In the genomic region with DNA sequence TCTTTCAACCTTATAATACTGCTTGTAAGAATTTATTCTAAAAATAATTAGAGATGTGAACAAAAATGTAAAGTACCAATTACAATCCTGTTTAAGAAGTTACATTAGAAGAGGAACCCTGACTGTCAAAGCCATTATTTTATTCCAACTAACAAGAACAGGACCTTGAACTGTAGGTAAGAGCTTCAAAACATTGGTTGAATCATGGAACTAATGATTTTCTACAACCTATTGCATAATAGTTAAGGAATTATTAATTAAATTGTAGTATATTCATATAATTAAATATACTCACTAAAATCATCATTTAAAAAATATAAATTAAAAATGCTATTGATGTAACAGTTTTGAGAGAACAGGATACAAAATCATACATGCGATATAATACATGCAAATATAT, we compare ENCODE assay signal across 23 cellular contexts.
A peak's percentile ranks its signal among the peaks of the same experiment; 100 is the strongest.
DNase-seq lines count a peak whose midpoint lies in the region; ATAC-seq, FAIRE-seq and TF ChIP-seq lines count a peak whose summit lies in the region.
"Had no signal": no experiment of that assay in that cellular context is flagged by ENCODE, and none has a peak within 500 bp of the region (broad histone marks: within the 10 kb centered on the region; RNA-seq: fewer than 3 reads in every experiment).

No MANE protein-coding gene starts in this region.

- FAIRE-seq in HepG2 (lab: Jason Lieb, UNC) (no peak), small intestine (lab: Jason Lieb, UNC) (peak; percentile 33)
- FAIRE-seq: A549, D721Med, GM12891, GM19239 had no signal

- CTCF ChIA-PET in HepG2 (lab: Yijun Ruan, JAX; ENCODE audit: low intra/inter-chr PET ratio, low total read pairs) (no interaction called here), MCF 10A (lab: Yijun Ruan, JAX) (no interaction called here)

- H3K9me3 ChIP-seq in liver (ENCODE audit: control insufficient read depth in 4 of 4, low read length in 3 of 4): no peaks in the 10 kb centered on the region
- peaks cover 68% of the 10 kb centered on the region for H3K9me3 ChIP-seq in HepG2 (ENCODE audit: low read length)
- H3K9me3 ChIP-seq in right lobe of liver: no peaks in the 10 kb centered on the region
- H3K9me3 ChIP-seq in small intestine (ENCODE audit: control insufficient read depth, low read depth): no peaks in the 10 kb centered on the region
- H3K9me3 ChIP-seq: A549; BLaER1 treated with 17β-estradiol and CSF1 and Interleukin-3, amounts not matched to agents 10 nM and 100 nM; Caco-2 had no signal

- no peak for ATAC-seq in HepG2
- ATAC-seq in right lobe of liver: peak in 3 of 4 donors; percentile 29 to 62 (median 41)
- ATAC-seq in GM21515 (IDR thresholded peaks at IDR 0.05; ENCODE audit: unreplicated experiment): no peak
- ATAC-seq: A549; CD8-positive, alpha-beta T cell had no signal

- H3K9ac ChIP-seq in liver (ENCODE audit: low read depth in 1 of 2, low read length in 2 of 2): no peak overlapping the region
- no peak overlapping the region for H3K9ac ChIP-seq in HepG2 (ENCODE audit: insufficient read depth, low read depth, low read length)
- H3K9ac ChIP-seq: BLaER1 treated with 17β-estradiol and CSF1 and Interleukin-3, amounts not matched to agents 10 nM and 100 nM had no signal

- H3K27me3 Mint-ChIP-seq in MCF 10A (ENCODE audit: insufficient read depth, unreplicated experiment) (no peaks in the 10 kb centered on the region), nephron progenitor cell (ENCODE audit: low read depth, poor library complexity) (peaks cover 3% of the 10 kb centered on the region)
- H3K27me3 Mint-ChIP-seq: B cell; CD4-positive, alpha-beta T cell had no signal

- H3K36me3 Mint-ChIP-seq in MCF 10A (ENCODE audit: insufficient read depth, unreplicated experiment) (peaks cover 7% of the 10 kb centered on the region), nephron progenitor cell (ENCODE audit: low read depth) (no peaks in the 10 kb centered on the region)
- H3K36me3 Mint-ChIP-seq: CD8-positive, alpha-beta T cell had no signal

- BruUV-seq in HepG2 (replicated peaks; lab: Mats Ljungman, UMichigan): no TSS peak
- no TSS peak for BruUV-seq in MCF 10A (replicated peaks; lab: Mats Ljungman, UMichigan)

- no peak overlapping the region for H3K4me3 Mint-ChIP-seq in MCF 10A (ENCODE audit: unreplicated experiment)
- no peak overlapping the region for H3K4me3 Mint-ChIP-seq in nephron progenitor cell
- H3K4me3 Mint-ChIP-seq: B cell; CD4-positive, alpha-beta T cell; CD8-positive, alpha-beta T cell had no signal

- TF ChIP-seq CTCF in liver (IDR thresholded peaks at IDR 0.05; ENCODE audit: low read depth, low read length, missing input control): no peak
- TF ChIP-seq CTCF in HepG2 (CRISPR knock-in tag; IDR thresholded peaks at IDR 0.05): no peak
- no peak for TF ChIP-seq CTCF in right lobe of liver (IDR thresholded peaks at IDR 0.05)
- TF ChIP-seq CTCF in MCF 10A (IDR thresholded peaks at IDR 0.05; ENCODE audit: unreplicated experiment): no peak
- TF ChIP-seq CTCF in nephron progenitor cell (IDR thresholded peaks at IDR 0.05): no peak

- no peak overlapping the region for H3K27ac Mint-ChIP-seq in MCF 10A (ENCODE audit: low read depth, unreplicated experiment)
- H3K27ac Mint-ChIP-seq in nephron progenitor cell: no peak overlapping the region
- H3K27ac Mint-ChIP-seq: B cell; CD4-positive, alpha-beta T cell; CD8-positive, alpha-beta T cell had no signal

- in situ Hi-C loops in HepG2 (cut with HindIII; ENCODE audit: extremely low pct_ligation_motif_present, low pct_unique_long_range_greater_than_20kb): no loop called here

- H3K4me2 ChIP-seq in HepG2 (ENCODE audit: low read depth, low read length): no peak overlapping the region
- H3K4me2 ChIP-seq: A549; BLaER1 treated with 17β-estradiol and CSF1 and Interleukin-3, amounts not matched to agents 10 nM and 100 nM had no signal

- H3K36me3 ChIP-seq in liver (ENCODE audit: control insufficient read depth in 4 of 4, insufficient read depth in 3 of 4, low read depth in 1 of 4, low read length in 3 of 4): no peaks in the 10 kb centered on the region
- no peaks in the 10 kb centered on the region for H3K36me3 ChIP-seq in HepG2 (replicated peaks in 1 of 2; ENCODE audit: control insufficient read depth in 1 of 2, insufficient read depth in 2 of 2, low read length in 2 of 2)
- no peaks in the 10 kb centered on the region for H3K36me3 ChIP-seq in right lobe of liver
- H3K36me3 ChIP-seq in small intestine (ENCODE audit: control insufficient read depth in 2 of 2, insufficient read depth in 2 of 2, low read length in 2 of 2): no peaks in the 10 kb centered on the region
- H3K36me3 ChIP-seq: BLaER1 treated with 17β-estradiol and CSF1 and Interleukin-3, amounts not matched to agents 10 nM and 100 nM had no signal

- no peak overlapping the region for H2AFZ ChIP-seq in HepG2 (ENCODE audit: low read length)

- no peaks in the 10 kb centered on the region for H4K20me1 ChIP-seq in HepG2 (ENCODE audit: insufficient read depth, low read length)
- H4K20me1 ChIP-seq: BLaER1 treated with 17β-estradiol and CSF1 and Interleukin-3, amounts not matched to agents 10 nM and 100 nM had no signal

- H3K4me3 ChIP-seq in liver (ENCODE audit: low read depth in 1 of 3, low read length in 3 of 3): no peak overlapping the region
- H3K4me3 ChIP-seq in HepG2 (replicated peaks in 1 of 3; ENCODE audit: insufficient read depth in 1 of 3, low read depth in 2 of 3, low read length in 3 of 3): no peak overlapping the region
- no peak overlapping the region for H3K4me3 ChIP-seq in right lobe of liver
- no peak overlapping the region for H3K4me3 ChIP-seq in small intestine (ENCODE audit: low read depth in 1 of 2, low read length in 2 of 2)
- H3K4me3 ChIP-seq: A549; BLaER1 treated with 17β-estradiol and CSF1 and Interleukin-3, amounts not matched to agents 10 nM and 100 nM had no signal

- DNase-seq in HepG2 (ENCODE audit: low spot score) (no peak), NCI-H526 treated with DMSO at 0.1 percent for 48 hours (lab: John Stamatoyannopoulos, UW) (peak; percentile 73), right lobe of liver (no peak), small intestine (no peak), MCF 10A (ENCODE audit: unreplicated experiment) (no peak), nephron progenitor cell (no peak)
- DNase-seq: AML-193; Caco-2; Calu3; CD4-positive, alpha-beta T cell; CD8-positive, alpha-beta T cell; DMS79 treated with DMSO at 0.1 percent for 48 hours; GF-D8 had no signal

- TF ChIP-seq RAD21 in liver (IDR thresholded peaks at IDR 0.05): no peak
- TF ChIP-seq RAD21 in HepG2 (CRISPR knock-in tag; IDR thresholded peaks at IDR 0.05): no peak

- H3K9me3 Mint-ChIP-seq in MCF 10A (ENCODE audit: unreplicated experiment) (peaks cover 7% of the 10 kb centered on the region), nephron progenitor cell (no peaks in the 10 kb centered on the region)
- H3K9me3 Mint-ChIP-seq: CD4-positive, alpha-beta T cell; CD8-positive, alpha-beta T cell had no signal

- no peak overlapping the region for H3K27ac ChIP-seq in liver (ENCODE audit: low read depth in 1 of 2, low read length in 2 of 2)
- no peak overlapping the region for H3K27ac ChIP-seq in HepG2 (ENCODE audit: extremely low read length, insufficient read depth, low read length)
- peak overlapping the region in 2 of 3 donors; percentile 2 to 5 for H3K27ac ChIP-seq in right lobe of liver
- H3K27ac ChIP-seq in small intestine (ENCODE audit: low read depth in 1 of 2, low read length in 1 of 2): no peak overlapping the region
- H3K27ac ChIP-seq: 22Rv1; A549; BLaER1 treated with 17β-estradiol and CSF1 and Interleukin-3, amounts not matched to agents 10 nM and 100 nM; C4-2B had no signal

- TF ChIP-seq POLR2A in HepG2 (IDR thresholded peaks at IDR 0.05; ENCODE audit: insufficient read depth in 1 of 2, low read depth in 2 of 2, low read length in 2 of 2): no peak
- TF ChIP-seq POLR2A in right lobe of liver (IDR thresholded peaks at IDR 0.05): no peak

- H3K27me3 ChIP-seq in liver (ENCODE audit: control insufficient read depth in 4 of 4, insufficient read depth in 4 of 4, low read length in 3 of 4) (no peaks in the 10 kb centered on the region), HepG2 (ENCODE audit: control insufficient read depth in 1 of 2, insufficient read depth in 2 of 2, low read length in 2 of 2) (no peaks in the 10 kb centered on the region), right lobe of liver (no peaks in the 10 kb centered on the region), small intestine (ENCODE audit: control insufficient read depth in 2 of 2, insufficient read depth in 2 of 2, low read length in 2 of 2) (no peaks in the 10 kb centered on the region)
- H3K27me3 ChIP-seq: BLaER1 treated with 17β-estradiol and CSF1 and Interleukin-3, amounts not matched to agents 10 nM and 100 nM had no signal

- H3K4me1 ChIP-seq in liver (ENCODE audit: control insufficient read depth in 4 of 4, insufficient read depth in 4 of 4, low read length in 3 of 4): peaks cover 0 to 10% (median 1%) of the 10 kb centered on the region in 4 donors
- no peaks in the 10 kb centered on the region for H3K4me1 ChIP-seq in HepG2 (ENCODE audit: insufficient read depth, low read length)
- peaks cover 0 to 14% (median 2%) of the 10 kb centered on the region in 4 donors for H3K4me1 ChIP-seq in right lobe of liver
- no peaks in the 10 kb centered on the region for H3K4me1 ChIP-seq in small intestine (ENCODE audit: control insufficient read depth in 2 of 2, insufficient read depth in 1 of 2, low read depth in 1 of 2, low read length in 1 of 2)
- H3K4me1 ChIP-seq: A549; BLaER1 treated with 17β-estradiol and CSF1 and Interleukin-3, amounts not matched to agents 10 nM and 100 nM; Caco-2 had no signal

- TF ChIP-seq EP300 in HepG2 (IDR thresholded peaks at IDR 0.05; ENCODE audit: low read depth in 2 of 2, low read length in 2 of 2) (no peak), HepG2 (CRISPR knock-in tag; IDR thresholded peaks at IDR 0.05; ENCODE audit: borderline replicate concordance) (no peak)

- no peaks in the 10 kb centered on the region for H3K79me2 ChIP-seq in HepG2 (ENCODE audit: insufficient read depth, low read length)

- POLR2A ChIA-PET in HepG2 (lab: Yijun Ruan, JAX) (no interaction called here), MCF 10A (lab: Yijun Ruan, JAX) (no interaction called here)

- 99% methylated on average over 1 of the region's 1 CpG for WGBS in liver
- 29% methylated on average over 1 of the region's 1 CpG for WGBS in HepG2 (ENCODE audit: low lambda C conversion rate)
- 82% methylated on average over 1 of the region's 1 CpG for WGBS in right lobe of liver (ENCODE audit: insufficient coverage, low coverage, low lambda C conversion rate, missing lambda C conversion rate)
- WGBS in small intestine, 3 donors: 95 to 97% (median 96%) methylated on average over 1 of the region's 1 CpG

- no peaks in the 10 kb centered on the region for H3K4me1 Mint-ChIP-seq in MCF 10A (ENCODE audit: insufficient read depth, unreplicated experiment)
- H3K4me1 Mint-ChIP-seq in nephron progenitor cell: peaks cover 5% of the 10 kb centered on the region
- H3K4me1 Mint-ChIP-seq: B cell had no signal

- intact Hi-C loops in HepG2 (cut with micrococcal nuclease; ENCODE audit: unreplicated experiment) (no loop called here), right lobe of liver (cut with DNase I) (no loop called here), MCF 10A (cut with micrococcal nuclease) (no loop called here)

TF ChIP-seq in HepG2, 621 proteins besides CTCF, POLR2A, EP300 and RAD21 (continues in another document):
- TF ChIP-seq ZNF607 (CRISPR knock-in tag; IDR thresholded peaks at IDR 0.05; ENCODE audit: borderline replicate concordance) (no peak), ZFP37 (CRISPR knock-in tag; IDR thresholded peaks at IDR 0.05; ENCODE audit: borderline replicate concordance) (no peak), ZFY (CRISPR knock-in tag; IDR thresholded peaks at IDR 0.05) (no peak)

Comparison
In these comparisons a context has a peak if more than half of its experiments do, and no peak if none do; other contexts are left out.
1. H3K27ac ChIP-seq: peak in right lobe of liver (2 of 3); none in liver (0 of 2), HepG2 (single experiment) and small intestine (0 of 2).
2. ATAC-seq: peak in right lobe of liver (3 of 4); none in HepG2 (single experiment) and GM21515 (single experiment).